8 cellular contexts compared by ENCODE assay signal in the genomic region with DNA sequence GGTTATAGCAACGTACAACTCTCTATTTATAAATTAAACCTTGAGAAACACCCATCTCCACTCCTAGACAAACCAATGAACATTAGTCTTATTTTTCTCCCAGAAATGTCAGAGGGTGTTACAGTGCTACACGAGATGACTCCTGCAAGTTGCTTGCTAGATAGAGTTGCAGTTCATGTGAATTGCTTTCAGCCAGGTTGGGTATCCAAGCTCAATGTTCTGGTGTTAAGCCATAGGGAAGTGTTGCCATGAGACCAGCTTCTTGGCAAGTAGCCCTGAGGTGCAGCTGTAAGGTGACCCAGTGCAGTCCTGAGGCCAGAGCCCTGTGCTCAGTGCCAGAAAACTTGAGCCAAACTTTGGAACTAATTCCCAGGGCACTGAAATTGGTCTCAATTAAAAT. TPM values are rescaled to one million over a fixed set of nuclear protein-coding genes. Genes with fewer than 3 reads are reported as not detected.
DNase-seq lines count a peak whose midpoint lies in the region; ATAC-seq and TF ChIP-seq lines count a peak whose summit lies in the region.

No MANE protein-coding gene starts in this region.

- H2AK5ac ChIP-seq in neuronal stem cell (ENCODE audit: low read depth, low read length), result no peak overlapping the region

- no peaks in the 10 kb centered on the region for H3K36me3 ChIP-seq in neuronal stem cell (replicated peaks in 1 of 2; ENCODE audit: control insufficient read depth in 2 of 2, insufficient read depth in 2 of 2, low read length in 2 of 2)

- peak overlapping the region; percentile 48 for H3K18ac ChIP-seq in neuronal stem cell (ENCODE audit: low read length)

- no peak overlapping the region for H3K4me2 ChIP-seq in neuronal stem cell (ENCODE audit: insufficient read depth, low read length, poor library complexity, severe bottlenecking)

- H2BK15ac ChIP-seq in neuronal stem cell (ENCODE audit: low read length), result no peak overlapping the region

- WGBS in neuronal stem cell (ENCODE audit: extremely low coverage in 2 of 2, insufficient read length in 2 of 2, insufficient replicate concordance in 1 of 2), 2 donors, result no CpG with 5 or more reads among the region's 2 CpGs

- ATAC-seq in HG03108 (IDR thresholded peaks at IDR 0.05; ENCODE audit: unreplicated experiment) (no peak), GM21786 (IDR thresholded peaks at IDR 0.05; ENCODE audit: unreplicated experiment) (no peak)

- no peak overlapping the region for H4K91ac ChIP-seq in neuronal stem cell (ENCODE audit: low read depth, low read length, poor library complexity)

- H4K8ac ChIP-seq in neuronal stem cell (ENCODE audit: low read depth, low read length), result no peak overlapping the region

- no peak overlapping the region for H3K23ac ChIP-seq in neuronal stem cell (ENCODE audit: low read depth, low read length, poor library complexity)

- no peak overlapping the region for H2AFZ ChIP-seq in neuronal stem cell (ENCODE audit: low read length)

- no peak overlapping the region for H2BK120ac ChIP-seq in neuronal stem cell (ENCODE audit: low read depth, low read length)

- DNase-seq in DMS79 (lab: John Stamatoyannopoulos, UW) (peak; percentile 73), NCI-H2107 treated with DMSO at 0.1 percent for 48 hours (lab: John Stamatoyannopoulos, UW; ENCODE audit: unreplicated experiment) (peak; percentile 87), cardiac fibroblast (ENCODE audit: low read depth in 2 of 2) (peak; percentile 51 to 74), neuronal stem cell (ENCODE audit: low spot score) (no peak), NCI-H1048 (lab: John Stamatoyannopoulos, UW) (no peak), SK-N-DZ (ENCODE audit: low spot score) (no peak)

- H3K4me1 ChIP-seq in neuronal stem cell (ENCODE audit: control insufficient read depth in 2 of 2, insufficient read depth in 1 of 2, low read depth in 1 of 2, low read length in 2 of 2), result peaks cover 3 to 5% of the 10 kb centered on the region in 2 donors

- H3K4me3 ChIP-seq in cardiac fibroblast (replicated peaks in 1 of 2; ENCODE audit: low read depth in 2 of 2, low read length in 2 of 2) (no peak overlapping the region), neuronal stem cell (ENCODE audit: low read length in 2 of 2) (no peak overlapping the region)

- H3K9me3 ChIP-seq in neuronal stem cell (replicated peaks in 1 of 2; ENCODE audit: control insufficient read depth in 2 of 2, insufficient read depth in 1 of 2, low read depth in 1 of 2, low read length in 2 of 2), result peaks cover 0 to under 1% of the 10 kb centered on the region in 2 donors

- no peak overlapping the region for H3K27ac ChIP-seq in neuronal stem cell (replicated peaks; ENCODE audit: low read length)

- no peak for TF ChIP-seq CTCF in cardiac fibroblast (IDR thresholded peaks at IDR 0.05; ENCODE audit: low read depth, low read length)

- no peak overlapping the region for H3K4ac ChIP-seq in neuronal stem cell (ENCODE audit: low read length)

- no peak overlapping the region for H2BK5ac ChIP-seq in neuronal stem cell (ENCODE audit: low read length)

- H3K27me3 ChIP-seq in neuronal stem cell (ENCODE audit: control insufficient read depth in 3 of 3, insufficient read depth in 3 of 3, low read depth in 1 of 3, low read length in 3 of 3), result no peaks in the 10 kb centered on the region

- no peak overlapping the region for H3K14ac ChIP-seq in neuronal stem cell (ENCODE audit: low read length)

- H2BK12ac ChIP-seq in neuronal stem cell (ENCODE audit: low read length), result no peak overlapping the region

- H3K9ac ChIP-seq in neuronal stem cell (ENCODE audit: low read depth, low read length, poor library complexity), result no peak overlapping the region

- no peaks in the 10 kb centered on the region for H3K79me1 ChIP-seq in neuronal stem cell (ENCODE audit: low read depth, low read length)

RNA-seq across cellular contexts. Expression of a gene that starts 51.3 kb away (rescaled TPM):
- polyA plus RNA-seq in neuronal stem cell (2013, experiment 1 of 2), result 4.6 TPM
- polyA plus RNA-seq in neuronal stem cell (2013, experiment 2 of 2), result 4.7 TPM
- polyA plus RNA-seq in SK-N-DZ (2014; cell fraction: cytosol; rRNA removed), result 10.8 and 13.9 TPM in 2 replicates
- polyA plus RNA-seq in SK-N-DZ (2014; cell fraction: nucleus; rRNA removed), result 12.1 and 26.1 TPM in 2 replicates

Comparison
In these comparisons a context has a peak if more than half of its experiments do, and no peak if none do; other contexts are left out.
1. DNase-seq: peak in DMS79 (single experiment), NCI-H2107 treated with DMSO at 0.1 percent for 48 hours (single experiment) and cardiac fibroblast (2 of 2); none in neuronal stem cell (single experiment), NCI-H1048 (single experiment) and SK-N-DZ (single experiment).